ENCODE assay signal across 12 cellular contexts in genomic region chr12:104519190-104519857, GRCh38.
DNase-seq lines count a peak whose midpoint lies in the region; ATAC-seq, FAIRE-seq and TF ChIP-seq lines count a peak whose summit lies in the region.
"Had no signal": no experiment of that assay in that cellular context is flagged by ENCODE, and none has a peak within 500 bp of the region (broad histone marks: within the 10 kb centered on the region; RNA-seq: fewer than 3 reads in every experiment).

No MANE protein-coding gene starts in this region.

- no peak for FAIRE-seq in D721Med (lab: Jason Lieb, UNC)

- H3K4me1 Mint-ChIP-seq in T-helper 17 cell = peaks cover 49% of the 10 kb centered on the region
- peaks cover 74 to 89% of the 10 kb centered on the region in 2 donors for H3K4me1 Mint-ChIP-seq in effector memory CD8-positive, alpha-beta T cell (ENCODE audit: low read depth in 2 of 2)
- peaks cover 72% of the 10 kb centered on the region for H3K4me1 Mint-ChIP-seq in stimulated activated naive CD8-positive, alpha-beta T cell treated with anti-CD3 and anti-CD28 coated beads, Interleukin-15, amount 100 ng/mL, for 72 hours

- no peak overlapping the region for H3K4me3 ChIP-seq in HAP-1

- ATAC-seq in T-helper 17 cell = peak; percentile 94
- ATAC-seq in effector memory CD8-positive, alpha-beta T cell (replicated peaks) = peak; percentile 99
- ATAC-seq in stimulated activated naive CD8-positive, alpha-beta T cell treated with anti-CD3 and anti-CD28 coated beads, Interleukin-15, amount 100 ng/mL, for 72 hours = peak; percentile 99
- ATAC-seq: sciatic nerve had no signal

- no peaks in the 10 kb centered on the region for H3K9me3 Mint-ChIP-seq in effector memory CD8-positive, alpha-beta T cell
- no peaks in the 10 kb centered on the region for H3K9me3 Mint-ChIP-seq in stimulated activated naive CD8-positive, alpha-beta T cell treated with anti-CD3 and anti-CD28 coated beads, Interleukin-15, amount 100 ng/mL, for 72 hours

- no peaks in the 10 kb centered on the region for H3K9me3 ChIP-seq in T-helper 17 cell (ENCODE audit: control insufficient read depth, low read length, poor library complexity, severe bottlenecking)
- H3K9me3 ChIP-seq in HAP-1 = no peaks in the 10 kb centered on the region

- no peaks in the 10 kb centered on the region for H3K27me3 ChIP-seq in HAP-1 (ENCODE audit: low read depth)

- no peaks in the 10 kb centered on the region for H3K27me3 Mint-ChIP-seq in T-helper 17 cell
- no peaks in the 10 kb centered on the region for H3K27me3 Mint-ChIP-seq in effector memory CD8-positive, alpha-beta T cell
- no peaks in the 10 kb centered on the region for H3K27me3 Mint-ChIP-seq in stimulated activated naive CD8-positive, alpha-beta T cell treated with anti-CD3 and anti-CD28 coated beads, Interleukin-15, amount 100 ng/mL, for 72 hours

- no peaks in the 10 kb centered on the region; the same call in 1 of the 2 replicates for H3K36me3 ChIP-seq in HAP-1 (replicated peaks)

- no peaks in the 10 kb centered on the region; the same call in none of the 2 replicates for H3K4me1 ChIP-seq in HAP-1

- H3K4me3 Mint-ChIP-seq in T-helper 17 cell = no peak overlapping the region
- peak overlapping the region; percentile 65 to 72 for H3K4me3 Mint-ChIP-seq in effector memory CD8-positive, alpha-beta T cell
- peak overlapping the region; percentile 8 to 44 for H3K4me3 Mint-ChIP-seq in stimulated activated naive CD8-positive, alpha-beta T cell treated with anti-CD3 and anti-CD28 coated beads, Interleukin-15, amount 100 ng/mL, for 72 hours

- no peak for TF ChIP-seq CTCF in D721Med (IDR thresholded peaks at IDR 0.05; ENCODE audit: insufficient read depth, missing control alignments)

- no peaks in the 10 kb centered on the region for H3K36me3 Mint-ChIP-seq in T-helper 17 cell (ENCODE audit: low read depth)
- peaks cover 8% of the 10 kb centered on the region for H3K36me3 Mint-ChIP-seq in effector memory CD8-positive, alpha-beta T cell (ENCODE audit: insufficient read depth)

- in situ Hi-C loops in HAP-1 (cut with MboI; ENCODE audit: low sequenced_read_pairs) = no loop called here

- DNase-seq in activated effector memory CD4-positive, alpha-beta T cell treated with anti-CD3 and anti-CD28 coated beads, Interleukin-2, amount 50 U/mL, for 16 hours = peak; percentile 71
- no peak for DNase-seq in activated effector memory CD4-positive, alpha-beta T cell treated with Interleukin-2 at 50 U/mL for 16 hours
- DNase-seq in T-helper 17 cell (peak in 2 of 3 donors; percentile 22 to 34), HAP-1 (ENCODE audit: low spot score in 2 of 2) (no peak), D721Med (ENCODE audit: insufficient read length, low spot score) (no peak), NCI-H2107 (lab: John Stamatoyannopoulos, UW) (no peak)
- DNase-seq in effector memory CD8-positive, alpha-beta T cell = peak; percentile 69 to 72 (median 70)
- DNase-seq in stimulated activated naive CD8-positive, alpha-beta T cell treated with anti-CD3 and anti-CD28 coated beads, Interleukin-15, amount 100 ng/mL, for 72 hours = peak; percentile 41 to 71
- DNase-seq: head of caudate nucleus, NCI-H226, SIG-M5 had no signal

- H3K27ac Mint-ChIP-seq in T-helper 17 cell = peak overlapping the region; percentile 67
- peak overlapping the region; percentile 71 to 89 for H3K27ac Mint-ChIP-seq in effector memory CD8-positive, alpha-beta T cell
- peak overlapping the region in 1 of 2 donors; percentile 11 for H3K27ac Mint-ChIP-seq in stimulated activated naive CD8-positive, alpha-beta T cell treated with anti-CD3 and anti-CD28 coated beads, Interleukin-15, amount 100 ng/mL, for 72 hours

Comparison
In these comparisons a context has a peak if more than half of its experiments do, and no peak if none do; other contexts are left out.
1. DNase-seq: peak in activated effector memory CD4-positive, alpha-beta T cell treated with anti-CD3 and anti-CD28 coated beads, Interleukin-2, amount 50 U/mL, for 16 hours (single experiment), T-helper 17 cell (2 of 3), effector memory CD8-positive, alpha-beta T cell (3 of 3) and stimulated activated naive CD8-positive, alpha-beta T cell treated with anti-CD3 and anti-CD28 coated beads, Interleukin-15, amount 100 ng/mL, for 72 hours (2 of 2); none in activated effector memory CD4-positive, alpha-beta T cell treated with Interleukin-2 at 50 U/mL for 16 hours (single experiment), HAP-1 (0 of 2), D721Med (single experiment) and NCI-H2107 (single experiment).
2. Peak in every context shown above with its lines, with median percentiles within 50 percentile points of each other: ATAC-seq.